8 cellular contexts compared by ENCODE assay signal in the genomic region with DNA sequence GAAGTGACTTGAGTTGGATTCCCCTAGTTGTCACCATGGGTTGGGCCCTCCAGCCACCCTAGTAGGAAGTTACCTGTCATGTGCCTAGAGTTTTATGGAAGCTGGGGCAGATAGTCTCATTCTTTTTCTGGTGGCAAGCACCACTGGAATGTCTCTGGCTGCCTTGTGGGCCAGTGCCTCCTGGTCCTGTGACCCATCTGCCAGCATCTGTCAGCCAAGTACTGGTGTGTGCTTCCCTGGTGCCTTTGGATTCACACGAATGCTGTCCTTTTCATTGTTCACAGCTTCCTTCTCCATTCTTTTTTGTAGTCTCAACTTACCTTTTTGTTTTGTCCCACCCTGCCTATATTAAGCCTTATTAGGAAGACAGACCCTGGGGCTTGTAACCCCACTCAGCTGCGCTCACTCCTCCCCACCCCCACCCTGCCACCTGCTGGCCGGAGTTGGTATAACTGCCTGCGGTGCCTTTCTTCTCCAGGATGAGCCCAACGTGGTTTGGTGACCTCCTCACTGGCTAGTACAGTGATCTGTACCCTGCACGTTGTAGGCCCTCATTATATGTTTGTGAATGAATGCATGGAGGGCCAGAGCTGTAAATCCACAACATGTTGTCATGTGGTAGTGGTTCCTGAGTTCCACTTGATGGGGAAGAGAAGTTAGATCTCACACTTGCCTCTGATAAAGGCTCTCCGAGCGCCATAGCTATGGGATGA.
DNase-seq lines count a peak whose midpoint lies in the region; ATAC-seq and TF ChIP-seq lines count a peak whose summit lies in the region.

No MANE protein-coding gene starts in this region.

- no peak overlapping the region for H3K27ac ChIP-seq in fibroblast of lung (ENCODE audit: insufficient read depth, low read length)
- H3K27ac ChIP-seq in parathyroid adenoma = no peak overlapping the region
- H3K27ac ChIP-seq in aorta (ENCODE audit: low read depth in 1 of 2, low read length in 2 of 2) = no peak overlapping the region

- H3K79me2 ChIP-seq in fibroblast of lung (ENCODE audit: control insufficient read depth, insufficient read depth, low read length) (no peaks in the 10 kb centered on the region), parathyroid adenoma (peaks cover 33% of the 10 kb centered on the region)

- no peak overlapping the region for H3K4me3 ChIP-seq in fibroblast of lung (replicated peaks in 1 of 4; ENCODE audit: control extremely low read depth in 1 of 4, insufficient read depth in 1 of 4, low read depth in 3 of 4, low read length in 4 of 4)
- H3K4me3 ChIP-seq in parathyroid adenoma (ENCODE audit: low read depth, low read length) = no peak overlapping the region
- H3K4me3 ChIP-seq in aorta (ENCODE audit: low read length in 2 of 2) = no peak overlapping the region

- H3K4me1 ChIP-seq in fibroblast of lung (ENCODE audit: control insufficient read depth, extremely low read depth, insufficient read depth, low read length) (peaks cover 2% of the 10 kb centered on the region), parathyroid adenoma (no peaks in the 10 kb centered on the region), aorta (ENCODE audit: control insufficient read depth in 1 of 2, insufficient read depth in 2 of 2, low read length in 2 of 2) (peaks cover 0 to 2% of the 10 kb centered on the region in 2 donors)

- no peaks in the 10 kb centered on the region for H3K9me3 ChIP-seq in fibroblast of lung (ENCODE audit: control insufficient read depth, insufficient read depth, low read depth, low read length)
- no peaks in the 10 kb centered on the region for H3K9me3 ChIP-seq in parathyroid adenoma (ENCODE audit: control insufficient read depth, low read length)
- H3K9me3 ChIP-seq in aorta (ENCODE audit: control insufficient read depth, low read length) = no peaks in the 10 kb centered on the region

- H2AFZ ChIP-seq in fibroblast of lung (ENCODE audit: low read length) = no peak overlapping the region
- H2AFZ ChIP-seq in parathyroid adenoma = no peak overlapping the region

- ATAC-seq in aorta (ENCODE audit: low FRiP score) = peak; percentile 64

- WGBS in aorta, 2 donors = 24 to 27% methylated on average over 8 of the region's 8 CpGs

- H3K27me3 ChIP-seq in fibroblast of lung (ENCODE audit: control insufficient read depth, insufficient read depth, low read length) (peaks cover 15% of the 10 kb centered on the region), parathyroid adenoma (ENCODE audit: control insufficient read depth, insufficient read depth, low read length) (no peaks in the 10 kb centered on the region), aorta (ENCODE audit: control insufficient read depth in 1 of 2, insufficient read depth in 2 of 2, low read length in 1 of 2) (no peaks in the 10 kb centered on the region)

- peak; percentile 34 to 67 (median 51) for DNase-seq in NCI-H1417 (lab: John Stamatoyannopoulos, UW)
- no peak for DNase-seq in NCI-H1417 treated with DMSO at 0.1 percent for 48 hours (lab: John Stamatoyannopoulos, UW)
- DNase-seq in NCI-H2171 treated with DMSO at 0.1 percent for 48 hours (lab: John Stamatoyannopoulos, UW) = peak; percentile 61
- peak; percentile 54 for DNase-seq in activated CD8-positive, alpha-beta memory T cell treated with anti-CD3 and anti-CD28 coated beads, Interleukin-2, amount 50 U/mL, for 4 hours
- DNase-seq in fibroblast of lung (ENCODE audit: low read depth in 2 of 2) = peak in 1 of 2 donors; percentile 41
- DNase-seq in aorta = peak in 1 of 2 donors; percentile 92
- no peak for DNase-seq in SHP77 treated with DMSO at 0.1 percent for 48 hours (lab: John Stamatoyannopoulos, UW)

- TF ChIP-seq CTCF in fibroblast of lung (conservative IDR thresholded peaks at IDR 0.05 in 1 of 2, IDR thresholded peaks at IDR 0.05 in 1 of 2; ENCODE audit: low read depth in 1 of 2, low read length in 2 of 2) (peak; percentile 96), parathyroid adenoma (IDR thresholded peaks at IDR 0.05) (peak; percentile 92)

- H3K36me3 ChIP-seq in fibroblast of lung (ENCODE audit: control insufficient read depth, insufficient read depth, low read length) (no peaks in the 10 kb centered on the region), parathyroid adenoma (ENCODE audit: control insufficient read depth, insufficient read depth, low read length) (no peaks in the 10 kb centered on the region), aorta (ENCODE audit: control insufficient read depth in 1 of 2, insufficient read depth in 2 of 2, low read length in 1 of 2) (no peaks in the 10 kb centered on the region)

- H4K20me1 ChIP-seq in fibroblast of lung (ENCODE audit: control insufficient read depth, extremely low read depth, insufficient read depth, low read length) = no peaks in the 10 kb centered on the region

- H3K4me2 ChIP-seq in fibroblast of lung (ENCODE audit: extremely low read depth, insufficient read depth, low read length) (no peak overlapping the region), parathyroid adenoma (ENCODE audit: low read length) (no peak overlapping the region)

- H3K9ac ChIP-seq in fibroblast of lung (ENCODE audit: insufficient read depth, low read length) = no peak overlapping the region
- no peak overlapping the region for H3K9ac ChIP-seq in parathyroid adenoma

- intact Hi-C loops in aorta (cut with DNase I) = loop anchor here (2.0 to 5.0 kb wide), 6 partner anchors 49 to 131 kb away; partner anchors contain the start of gene TSPAN9 (in 1 of the 2)

Comparison
In these comparisons a context has a peak if more than half of its experiments do, and no peak if none do; other contexts are left out.
1. DNase-seq: peak in NCI-H1417 (3 of 3), NCI-H2171 treated with DMSO at 0.1 percent for 48 hours (single experiment) and activated CD8-positive, alpha-beta memory T cell treated with anti-CD3 and anti-CD28 coated beads, Interleukin-2, amount 50 U/mL, for 4 hours (single experiment); none in NCI-H1417 treated with DMSO at 0.1 percent for 48 hours (single experiment) and SHP77 treated with DMSO at 0.1 percent for 48 hours (single experiment).